39 cellular contexts compared by ENCODE assay signal in genomic region chr14:94460631-94461416, GRCh38. TPM values are rescaled to one million over a fixed set of nuclear protein-coding genes. Genes with fewer than 3 reads are reported as not detected.
A peak's percentile ranks its signal among the peaks of the same experiment; 100 is the strongest.
DNase-seq lines count a peak whose midpoint lies in the region; ATAC-seq, FAIRE-seq and TF ChIP-seq lines count a peak whose summit lies in the region.
"Had no signal": no experiment of that assay in that cellular context is flagged by ENCODE, and none has a peak within 500 bp of the region (broad histone marks: within the 10 kb centered on the region; RNA-seq: fewer than 3 reads in every experiment).

No MANE protein-coding gene starts in this region.

- H4K20me1 ChIP-seq in GM12878 (ENCODE audit: control insufficient read depth, insufficient read depth) (no peaks in the 10 kb centered on the region), osteoblast (ENCODE audit: insufficient read depth, low read length) (no peaks in the 10 kb centered on the region)

- FAIRE-seq in GM12878 (lab: Jason Lieb, UNC) = no peak
- FAIRE-seq: A204.1, D721Med, endometrium, GM12891, HTR-8/SVneo, kidney had no signal

- no peak for TF ChIP-seq POLR2A in GM12878 (IDR thresholded peaks at IDR 0.05; ENCODE audit: low read depth, low read length)

- 7% methylated on average over 8 of the region's 8 CpGs for WGBS in GM12878 (ENCODE audit: insufficient coverage, insufficient replicate concordance, low lambda C conversion rate, missing lambda C conversion rate)

- H3K9me3 Mint-ChIP-seq in activated CD8-positive, alpha-beta memory T cell treated with anti-CD3 and anti-CD28 coated beads, Interleukin-2, amount 10 ng/mL, durations not matched to agents 7 days and 5 days (ENCODE audit: low read depth) = peaks cover 1% of the 10 kb centered on the region
- H3K9me3 Mint-ChIP-seq: central memory CD8-positive, alpha-beta T cell; T-helper 2 cell treated with Interferon-gamma antibody and Interleukin-4, amounts not matched to agents 5 μg/mL and 100 μg/mL, for 36 hours had no signal

- H3K4me3 ChIP-seq in GM12878 = no peak overlapping the region
- H3K4me3 ChIP-seq in osteoblast (ENCODE audit: insufficient read depth, low read length) = no peak overlapping the region
- H3K4me3 ChIP-seq: body of pancreas, esophagus muscularis mucosa, Peyer's patch, sigmoid colon, tibial artery had no signal

- RAD21 ChIA-PET in GM12878 (lab: Charles Lee; ENCODE audit: unreplicated experiment) = no interaction called here

- no peak overlapping the region for H3K9ac ChIP-seq in GM12878 (ENCODE audit: control insufficient read depth, insufficient read depth, low read length)

- no peak overlapping the region for H3K4me3 Mint-ChIP-seq in activated CD8-positive, alpha-beta memory T cell treated with anti-CD3 and anti-CD28 coated beads, Interleukin-2, amount 10 ng/mL, durations not matched to agents 7 days and 5 days
- H3K4me3 Mint-ChIP-seq: central memory CD8-positive, alpha-beta T cell; T-helper 2 cell treated with Interferon-gamma antibody and Interleukin-4, amounts not matched to agents 5 μg/mL and 100 μg/mL, for 36 hours had no signal

- SMC1A ChIA-PET in GM12878 (lab: Charles Lee; ENCODE audit: uncharacterized antibody, unreplicated experiment) = no interaction called here

- H3K27me3 ChIP-seq in GM12878 (replicated peaks in 1 of 2; ENCODE audit: control insufficient read depth in 2 of 2, insufficient read depth in 2 of 2, low read length in 1 of 2) (no peaks in the 10 kb centered on the region), osteoblast (ENCODE audit: insufficient read depth, low read length) (no peaks in the 10 kb centered on the region)
- H3K27me3 ChIP-seq: body of pancreas, Peyer's patch, sigmoid colon, tibial artery had no signal

- H3K79me2 ChIP-seq in GM12878 (ENCODE audit: control insufficient read depth, insufficient read depth, low read length) (no peaks in the 10 kb centered on the region), osteoblast (ENCODE audit: insufficient read depth, low read length) (no peaks in the 10 kb centered on the region)

- TF ChIP-seq CTCF in GM12878 (IDR thresholded peaks at IDR 0.05 in 2 of 3, conservative IDR thresholded peaks at IDR 0.05 in 1 of 3; ENCODE audit: control insufficient read depth in 2 of 3, extremely low read depth in 1 of 3, insufficient read depth in 1 of 3, low read depth in 3 of 3, low read length in 3 of 3) = no peak
- TF ChIP-seq CTCF in osteoblast (IDR thresholded peaks at IDR 0.05; ENCODE audit: extremely low read depth, low read depth, low read length) = no peak
- TF ChIP-seq CTCF in GM13976 (IDR thresholded peaks at IDR 0.05; ENCODE audit: borderline replicate concordance, control extremely low read depth, extremely low read depth, insufficient read depth, missing control alignments) = no peak

- H3K27me3 Mint-ChIP-seq in activated CD8-positive, alpha-beta memory T cell treated with anti-CD3 and anti-CD28 coated beads, Interleukin-2, amount 10 ng/mL, durations not matched to agents 7 days and 5 days = peaks cover 8% of the 10 kb centered on the region
- H3K27me3 Mint-ChIP-seq: progenitor cell of endocrine pancreas had no signal

- no peak for ATAC-seq in activated CD8-positive, alpha-beta memory T cell treated with anti-CD3 and anti-CD28 coated beads, Interleukin-2, amount 10 ng/mL, durations not matched to agents 7 days and 5 days
- peak; percentile 58 for ATAC-seq in HG02938 (IDR thresholded peaks at IDR 0.05; ENCODE audit: unreplicated experiment)
- peak; percentile 74 for ATAC-seq in GM12878
- ATAC-seq: body of pancreas, HCT116, left ventricle myocardium superior had no signal

- TF ChIP-seq RAD21 in GM12878 (IDR thresholded peaks at IDR 0.05; ENCODE audit: insufficient read depth, low read depth, low read length) = no peak

- POLR2A ChIA-PET in GM12878 (lab: Charles Lee) = no interaction called here

- H2AFZ ChIP-seq in GM12878 (ENCODE audit: control insufficient read depth, low read depth, low read length) = no peak overlapping the region
- H2AFZ ChIP-seq in osteoblast (ENCODE audit: low read length) = no peak overlapping the region

- H3K27ac ChIP-seq in GM12878 (ENCODE audit: control insufficient read depth, insufficient read depth) (no peak overlapping the region), osteoblast (ENCODE audit: low read depth, low read length) (no peak overlapping the region)
- H3K27ac ChIP-seq: body of pancreas, esophagus muscularis mucosa, Peyer's patch, sigmoid colon, tibial artery had no signal

- TF ChIP-seq EP300 in GM12878 (IDR thresholded peaks at IDR 0.05; ENCODE audit: borderline replicate concordance in 1 of 2, control insufficient read depth in 1 of 2, low read depth in 2 of 2, low read length in 2 of 2) = no peak

- in situ Hi-C loops in GM12878 (cut with MboI) (no loop called here), ACHN (cut with HindIII; ENCODE audit: low pct_ligation_motif_present, low pct_unique_long_range_greater_than_20kb, low sequenced_read_pairs) (no loop called here), GM13976 (cut with MboI; ENCODE audit: low sequenced_read_pairs, unreplicated experiment) (no loop called here)

- BruUV-seq in GM12878 (replicated peaks; lab: Mats Ljungman, UMichigan) = no TSS peak

- CTCF ChIA-PET in activated CD8-positive, alpha-beta memory T cell treated with anti-CD3 and anti-CD28 coated beads, Interleukin-2, amount 10 ng/mL, durations not matched to agents 7 days and 5 days (lab: Charles Lee) = no interaction called here
- CTCF ChIA-PET in GM12878 (lab: Yijun Ruan, JAX) = interaction anchor here (0.7 kb wide), 2 partner anchors 14 to 26 kb away, joined by 3 read pairs; no protein-coding TSS in a partner anchor

- DNase-seq in activated CD8-positive, alpha-beta memory T cell treated with anti-CD3 and anti-CD28 coated beads, Interleukin-2, amount 10 ng/mL, durations not matched to agents 7 days and 5 days = peak; percentile 43
- no peak for DNase-seq in activated CD8-positive, alpha-beta memory T cell treated with anti-CD3 and anti-CD28 coated beads, Interleukin-2, amount 50 U/mL, for 48 hours
- DNase-seq in GM12878 (ENCODE audit: low read depth, low spot score) (no peak), osteoblast (ENCODE audit: insufficient read length, low spot score, missing footprints) (peak; percentile 47), ACHN (no peak), GM13976 (ENCODE audit: low spot score) (no peak)
- no peak for DNase-seq in activated CD4-positive, CD25-positive, alpha-beta regulatory T cell (lab: John Stamatoyannopoulos, UW)
- DNase-seq: activated CD4-positive, alpha-beta T cell treated with anti-CD3 and anti-CD28 coated beads for 48 hours; activated naive CD4-positive, alpha-beta T cell treated with Interleukin-2 at 50 U/mL for 16 hours; activated T-cell treated with anti-CD3 and anti-CD28 coated beads, Interleukin-2, amount 50 U/mL, for 48 hours; body of pancreas; CD4-positive, alpha-beta memory T cell; dermis blood vessel endothelial cell; EL; foreskin fibroblast; kidney; left ventricle myocardium superior; NCI-H1105; NCI-H2029; NCI-H2227 treated with DMSO at 0.1 percent for 48 hours; NCI-H526; Peyer's patch; SHP77 treated with DMSO at 0.1 percent for 48 hours; sigmoid colon; stimulated activated CD4-positive, alpha-beta T cell treated with anti-CD3 and anti-CD28 coated beads, Interleukin-12 subunit alpha, Interleukin-12 subunit beta, amount 100 ng/mL, for 4 hours; stimulated activated CD4-positive, alpha-beta T cell treated with anti-CD3 and anti-CD28 coated beads, Interleukin-2, amount 100 ng/mL, for 48 hours; tibial artery had no signal

- H3K36me3 ChIP-seq in GM12878 (ENCODE audit: control insufficient read depth in 2 of 2, insufficient read depth in 2 of 2, low read length in 1 of 2) (no peaks in the 10 kb centered on the region), osteoblast (ENCODE audit: insufficient read depth, low read length) (no peaks in the 10 kb centered on the region)
- H3K36me3 ChIP-seq: esophagus muscularis mucosa, Peyer's patch, sigmoid colon, tibial artery had no signal

- no peak overlapping the region for H3K4me2 ChIP-seq in GM12878 (ENCODE audit: control insufficient read depth, insufficient read depth)
- H3K4me2 ChIP-seq in osteoblast (ENCODE audit: insufficient read depth, low read length) = no peak overlapping the region

- intact Hi-C loops in GM12878 (cut with micrococcal nuclease; ENCODE audit: unreplicated experiment) = no loop called here

- H3K27ac Mint-ChIP-seq in activated CD8-positive, alpha-beta memory T cell treated with anti-CD3 and anti-CD28 coated beads, Interleukin-2, amount 10 ng/mL, durations not matched to agents 7 days and 5 days = no peak overlapping the region
- H3K27ac Mint-ChIP-seq: CD4-positive, alpha-beta memory T cell; progenitor cell of endocrine pancreas; T-helper 2 cell treated with Interferon-gamma antibody and Interleukin-4, amounts not matched to agents 5 μg/mL and 100 μg/mL, for 36 hours had no signal

- H3K4me1 ChIP-seq in GM12878 (ENCODE audit: control insufficient read depth, insufficient read depth, low read length) (no peaks in the 10 kb centered on the region), osteoblast (ENCODE audit: insufficient read depth, low read length) (peaks cover 7% of the 10 kb centered on the region)
- H3K4me1 ChIP-seq: body of pancreas, esophagus muscularis mucosa, Peyer's patch, sigmoid colon, tibial artery had no signal

- H3K36me3 Mint-ChIP-seq in activated CD8-positive, alpha-beta memory T cell treated with anti-CD3 and anti-CD28 coated beads, Interleukin-2, amount 10 ng/mL, durations not matched to agents 7 days and 5 days = no peaks in the 10 kb centered on the region

- H3K4me1 Mint-ChIP-seq in activated CD8-positive, alpha-beta memory T cell treated with anti-CD3 and anti-CD28 coated beads, Interleukin-2, amount 10 ng/mL, durations not matched to agents 7 days and 5 days = peaks cover 4% of the 10 kb centered on the region
- H3K4me1 Mint-ChIP-seq: CD4-positive, alpha-beta memory T cell; central memory CD8-positive, alpha-beta T cell had no signal

- H3K9me3 ChIP-seq in GM12878 (replicated peaks; ENCODE audit: control insufficient read depth, insufficient read depth, low read length) (no peaks in the 10 kb centered on the region; the same call in 2 of the 3 replicates), osteoblast (ENCODE audit: low read depth, low read length) (peaks cover 6% of the 10 kb centered on the region)

RNA-seq across cellular contexts. Expression of gene SERPINA11, which starts 8.2 kb away (rescaled TPM):
- not detected for total RNA-seq in activated CD8-positive, alpha-beta memory T cell treated with anti-CD3 and anti-CD28 coated beads, Interleukin-2, amount 10 ng/mL, durations not matched to agents 7 days and 5 days
- not detected in 2 replicates for total RNA-seq in GM12878 (2013; cell fraction: nucleolus; rRNA removed)
- total RNA-seq in GM12878 (2014; rRNA removed) (not detected in 2 replicates), GM12878 (2014; rRNA removed; fragmentation: Illumina TruSeq; extraction: Trizol) (not detected in 2 replicates), GM12878 (2021) (not detected in 2 replicates), osteoblast (not detected in 2 replicates)
- polyA plus RNA-seq in GM12878 (2011; ENCODE audit: low read depth) = not detected
- polyA plus RNA-seq in GM12878 (2011; rRNA removed) (not detected in 2 replicates), GM12878 (2014; fragmentation: Illumina TruSeq; extraction: Trizol) (not detected in 2 replicates), GM12878 (2014; fragmentation: Nextera tagmentation; extraction: Ambion mirVana) (not detected), GM12878 (2014; rRNA removed) (not detected in 2 replicates), GM12878 (2016; fragmentation: Nextera tagmentation; extraction: Ambion mirVana) (under 1 TPM in 1 of 2 experiments, not detected in 1; 0.11 TPM)
- polyA plus RNA-seq in GM12878 (2011; cell fraction: cytosol; rRNA removed) = not detected in 2 replicates
- polyA plus RNA-seq in GM12878 (2011; cell fraction: nucleus; rRNA removed) = not detected in 2 replicates
- not detected in 2 replicates for polyA plus RNA-seq in GM12878 (2012)
- polyA minus RNA-seq in GM12878 (2011; rRNA and poly(A)+ RNA removed) = not detected in 2 replicates
- not detected in 2 replicates for polyA minus RNA-seq in GM12878 (2011; cell fraction: cytosol; rRNA and poly(A)+ RNA removed)
- polyA minus RNA-seq in GM12878 (2011; cell fraction: nucleus; rRNA and poly(A)+ RNA removed) = not detected in 2 replicates
- total RNA-seq: body of pancreas; CD4-positive, alpha-beta memory T cell; dermis blood vessel endothelial cell; esophagus muscularis mucosa; kidney; left ventricle myocardium superior; myocyte; sigmoid colon had no signal
- polyA plus RNA-seq: CD4-positive, alpha-beta memory T cell had no signal

RNA-seq across cellular contexts. Expression of gene SERPINA9, which starts 15.2 kb away (rescaled TPM):
- not detected for total RNA-seq in activated CD8-positive, alpha-beta memory T cell treated with anti-CD3 and anti-CD28 coated beads, Interleukin-2, amount 10 ng/mL, durations not matched to agents 7 days and 5 days
- total RNA-seq in GM12878 (2013; cell fraction: nucleolus; rRNA removed) = not detected in 2 replicates
- total RNA-seq in GM12878 (2014; rRNA removed) = not detected in 2 replicates
- total RNA-seq in GM12878 (2014; rRNA removed; fragmentation: Illumina TruSeq; extraction: Trizol) = not detected in 2 replicates
- total RNA-seq in GM12878 (2021) = not detected in 2 replicates
- not detected for polyA plus RNA-seq in GM12878 (2011; ENCODE audit: low read depth)
- 0.05 TPM in 1 of 2 replicates, not detected in the other for polyA plus RNA-seq in GM12878 (2011; rRNA removed)
- polyA plus RNA-seq in GM12878 (2011; cell fraction: cytosol; rRNA removed) = 0.07 TPM in 1 of 2 replicates, not detected in the other
- polyA plus RNA-seq in GM12878 (2011; cell fraction: nucleus; rRNA removed) = 0.10 TPM in 1 of 2 replicates, not detected in the other
- polyA plus RNA-seq in GM12878 (2012) = 0.11 TPM in 1 of 2 replicates, not detected in the other
- not detected in 2 replicates for polyA plus RNA-seq in GM12878 (2014; fragmentation: Illumina TruSeq; extraction: Trizol)
- polyA plus RNA-seq in GM12878 (2014; fragmentation: Nextera tagmentation; extraction: Ambion mirVana) = not detected
- polyA plus RNA-seq in GM12878 (2014; rRNA removed) = not detected in 2 replicates
- not detected for polyA plus RNA-seq in GM12878 (2016; fragmentation: Nextera tagmentation; extraction: Ambion mirVana)
- not detected in 2 replicates for polyA minus RNA-seq in GM12878 (2011; rRNA and poly(A)+ RNA removed)
- polyA minus RNA-seq in GM12878 (2011; cell fraction: cytosol; rRNA and poly(A)+ RNA removed) = not detected in 2 replicates
- polyA minus RNA-seq in GM12878 (2011; cell fraction: nucleus; rRNA and poly(A)+ RNA removed) = not detected in 2 replicates
- total RNA-seq in osteoblast = under 0.01 and 0.29 TPM in 2 replicates
- total RNA-seq: body of pancreas; CD4-positive, alpha-beta memory T cell; dermis blood vessel endothelial cell; esophagus muscularis mucosa; kidney; left ventricle myocardium superior; myocyte; progenitor cell of endocrine pancreas; sigmoid colon had no signal
- polyA plus RNA-seq: CD4-positive, alpha-beta memory T cell had no signal

RNA-seq across cellular contexts. Expression of gene SERPINA12, which starts 48.4 kb away (rescaled TPM):
- not detected for total RNA-seq in activated CD8-positive, alpha-beta memory T cell treated with anti-CD3 and anti-CD28 coated beads, Interleukin-2, amount 10 ng/mL, durations not matched to agents 7 days and 5 days
- total RNA-seq in GM12878 (2013; cell fraction: nucleolus; rRNA removed) = not detected in 2 replicates
- total RNA-seq in GM12878 (2014; rRNA removed) (not detected in 2 replicates), GM12878 (2014; rRNA removed; fragmentation: Illumina TruSeq; extraction: Trizol) (not detected in 2 replicates), GM12878 (2021) (not detected in 2 replicates), osteoblast (not detected in 2 replicates)
- polyA plus RNA-seq in GM12878 (2011; ENCODE audit: low read depth) = not detected
- polyA plus RNA-seq in GM12878 (2011; rRNA removed) (not detected in 2 replicates), GM12878 (2014; fragmentation: Illumina TruSeq; extraction: Trizol) (not detected in 2 replicates), GM12878 (2014; fragmentation: Nextera tagmentation; extraction: Ambion mirVana) (not detected), GM12878 (2014; rRNA removed) (not detected in 2 replicates), GM12878 (2016; fragmentation: Nextera tagmentation; extraction: Ambion mirVana) (not detected)
- not detected in 2 replicates for polyA plus RNA-seq in GM12878 (2011; cell fraction: cytosol; rRNA removed)
- not detected in 2 replicates for polyA plus RNA-seq in GM12878 (2011; cell fraction: nucleus; rRNA removed)
- polyA plus RNA-seq in GM12878 (2012) = not detected in 2 replicates
- polyA minus RNA-seq in GM12878 (2011; rRNA and poly(A)+ RNA removed) = not detected in 2 replicates
- polyA minus RNA-seq in GM12878 (2011; cell fraction: cytosol; rRNA and poly(A)+ RNA removed) = not detected in 2 replicates
- polyA minus RNA-seq in GM12878 (2011; cell fraction: nucleus; rRNA and poly(A)+ RNA removed) = not detected in 2 replicates
- total RNA-seq: body of pancreas; CD4-positive, alpha-beta memory T cell; dermis blood vessel endothelial cell; esophagus muscularis mucosa; kidney; left ventricle myocardium superior; myocyte; Peyer's patch; progenitor cell of endocrine pancreas; sigmoid colon had no signal
- polyA plus RNA-seq: CD4-positive, alpha-beta memory T cell; sigmoid colon had no signal

Comparison
In these comparisons a context has a peak if more than half of its experiments do, and no peak if none do; other contexts are left out.
1. DNase-seq: peak in activated CD8-positive, alpha-beta memory T cell treated with anti-CD3 and anti-CD28 coated beads, Interleukin-2, amount 10 ng/mL, durations not matched to agents 7 days and 5 days (single experiment) and osteoblast (single experiment); none in activated CD8-positive, alpha-beta memory T cell treated with anti-CD3 and anti-CD28 coated beads, Interleukin-2, amount 50 U/mL, for 48 hours (single experiment), GM12878 (single experiment), ACHN (single experiment), activated CD4-positive, CD25-positive, alpha-beta regulatory T cell (0 of 4) and GM13976 (single experiment).